ENCODE assay signal across 6 cellular contexts in genomic region chr7:49100908-49101740, GRCh38.
A peak's percentile ranks its signal among the peaks of the same experiment; 100 is the strongest.
DNase-seq lines count a peak whose midpoint lies in the region; ATAC-seq and TF ChIP-seq lines count a peak whose summit lies in the region.
"Not testable (repeated sequence)": the region's sequence is repeated elsewhere in the genome, so short reads cannot be mapped to it uniquely, and the experiment has no call there.

No MANE protein-coding gene starts in this region.

- WGBS in endodermal cell (ENCODE audit: insufficient coverage in 1 of 2, insufficient read length in 1 of 2), 2 experiments = 0 to 3% methylated on average over 3 to 8 of the region's 8 CpGs

- TF ChIP-seq CTCF in WTC11 (IDR thresholded peaks at IDR 0.05); endodermal cell (conservative IDR thresholded peaks at IDR 0.05); neural crest cell (conservative IDR thresholded peaks at IDR 0.05): not testable (repeated sequence)

- POLR2A ChIA-PET in WTC11 (lab: Charles Lee) = not testable (repeated sequence)

- peak overlapping the region; percentile 44 for H3K4me3 ChIP-seq in HUES48 (ENCODE audit: low read depth, low read length)
- H3K4me3 ChIP-seq in endodermal cell (ENCODE audit: low read length) = not testable (repeated sequence)
- H3K4me3 ChIP-seq in iPS-18a (ENCODE audit: low read length) = peak overlapping the region; percentile 23

- H3K27me3 Mint-ChIP-seq in WTC11 (ENCODE audit: low read depth); endodermal cell (ENCODE audit: insufficient read depth); neural crest cell (ENCODE audit: low read depth): not testable (repeated sequence)

- H3K4me1 ChIP-seq in ES-I3 (ENCODE audit: insufficient read depth, low read length) (peaks cover 30% of the 10 kb centered on the region), HUES48 (ENCODE audit: control insufficient read depth, insufficient read depth, low read length) (peaks cover 45% of the 10 kb centered on the region), iPS-18a (ENCODE audit: control insufficient read depth, low read depth, low read length) (peaks cover 39% of the 10 kb centered on the region)
- H3K4me1 ChIP-seq in endodermal cell (ENCODE audit: control insufficient read depth, insufficient read depth, low read length) = not testable (repeated sequence)

- H3K36me3 ChIP-seq in ES-I3 (ENCODE audit: insufficient read depth, low read length); HUES48 (ENCODE audit: control insufficient read depth, insufficient read depth, low read length); endodermal cell (ENCODE audit: control insufficient read depth, insufficient read depth, low read length); iPS-18a (ENCODE audit: control insufficient read depth, low read depth, low read length): not testable (repeated sequence)

- H3K27ac Mint-ChIP-seq in WTC11 (peak overlapping the region; percentile 99), endodermal cell (peak overlapping the region; percentile 96), neural crest cell (ENCODE audit: unreplicated experiment) (peak overlapping the region; percentile 88)

- peaks cover 25% of the 10 kb centered on the region for H3K9me3 Mint-ChIP-seq in WTC11
- H3K9me3 Mint-ChIP-seq in endodermal cell, neural crest cell: not testable (repeated sequence)

- H3K36me3 Mint-ChIP-seq in WTC11 = peaks cover 36% of the 10 kb centered on the region
- not testable (repeated sequence) for H3K36me3 Mint-ChIP-seq in endodermal cell (ENCODE audit: low read depth); neural crest cell (ENCODE audit: low read depth)

- CTCF ChIA-PET in WTC11 (lab: Charles Lee) = interaction anchor here (1.4 to 1.6 kb wide), 2 partner anchors 99 to 676 kb away, joined by 6 to 9 read pairs; no protein-coding TSS in a partner anchor

- H3K4me1 Mint-ChIP-seq in WTC11 (peaks cover 42% of the 10 kb centered on the region), endodermal cell (peaks cover 24% of the 10 kb centered on the region), neural crest cell (peaks cover 27% of the 10 kb centered on the region)

- H3K9ac ChIP-seq in ES-I3 (ENCODE audit: low read depth, low read length) (peak overlapping the region; percentile 32), HUES48 (ENCODE audit: low read depth, low read length) (peak overlapping the region; percentile 67), iPS-18a (ENCODE audit: low read length) (peak overlapping the region; percentile 35)
- H3K9ac ChIP-seq in endodermal cell (ENCODE audit: extremely low read depth, low read length, poor library complexity, severe bottlenecking) = not testable (repeated sequence)

- H3K27me3 ChIP-seq in HUES48 (ENCODE audit: control insufficient read depth, insufficient read depth, low read length); endodermal cell (ENCODE audit: control insufficient read depth, insufficient read depth, low read length, poor library complexity, severe bottlenecking); iPS-18a (ENCODE audit: control insufficient read depth, insufficient read depth, low read length): not testable (repeated sequence)

- H3K27ac ChIP-seq in HUES48 (ENCODE audit: low read depth, low read length) (peak overlapping the region; percentile 95), iPS-18a (ENCODE audit: low read length) (peak overlapping the region; percentile 64)
- not testable (repeated sequence) for H3K27ac ChIP-seq in endodermal cell (ENCODE audit: low read depth, low read length)

- not testable (repeated sequence) for H3K9me3 ChIP-seq in ES-I3 (ENCODE audit: control insufficient read depth, insufficient read depth, low read length); HUES48 (ENCODE audit: control insufficient read depth, insufficient read depth, low read length); endodermal cell (ENCODE audit: control insufficient read depth, low read length); iPS-18a (ENCODE audit: control insufficient read depth, low read depth, low read length)

- not testable (repeated sequence) for DNase-seq in WTC11 (ENCODE audit: low spot score); neural crest cell (ENCODE audit: low read depth, low spot score)
- DNase-seq in endodermal cell = peak; percentile 56

- H3K4me3 Mint-ChIP-seq in WTC11 = peak overlapping the region; percentile 51
- peak overlapping the region; percentile 44 for H3K4me3 Mint-ChIP-seq in endodermal cell
- peak overlapping the region; percentile 17 for H3K4me3 Mint-ChIP-seq in neural crest cell

- ATAC-seq in WTC11 = 0 out of 2 replicates have a peak, but pooled peaks have one; percentile 18

TF ChIP-seq in WTC11, 78 proteins besides CTCF, POLR2A, EP300 and RAD21:
- TF ChIP-seq ZNF532 (CRISPR knock-in tag; IDR thresholded peaks at IDR 0.05; ENCODE audit: borderline replicate concordance) (peak; percentile 44; the same call in 1 of the 2 replicates), USF2 (CRISPR knock-in tag; IDR thresholded peaks at IDR 0.05) (0 out of 2 replicates have a peak, but pooled peaks have one; percentile 8), TEAD1 (CRISPR knock-in tag; IDR thresholded peaks at IDR 0.05) (peak; percentile 78; the same call in 1 of the 2 replicates)
TF ChIP-seq in WTC11: peak in this region for 3; not testable (repeated sequence) for 75.
